17 cellular contexts compared by ENCODE assay signal in the genomic region with DNA sequence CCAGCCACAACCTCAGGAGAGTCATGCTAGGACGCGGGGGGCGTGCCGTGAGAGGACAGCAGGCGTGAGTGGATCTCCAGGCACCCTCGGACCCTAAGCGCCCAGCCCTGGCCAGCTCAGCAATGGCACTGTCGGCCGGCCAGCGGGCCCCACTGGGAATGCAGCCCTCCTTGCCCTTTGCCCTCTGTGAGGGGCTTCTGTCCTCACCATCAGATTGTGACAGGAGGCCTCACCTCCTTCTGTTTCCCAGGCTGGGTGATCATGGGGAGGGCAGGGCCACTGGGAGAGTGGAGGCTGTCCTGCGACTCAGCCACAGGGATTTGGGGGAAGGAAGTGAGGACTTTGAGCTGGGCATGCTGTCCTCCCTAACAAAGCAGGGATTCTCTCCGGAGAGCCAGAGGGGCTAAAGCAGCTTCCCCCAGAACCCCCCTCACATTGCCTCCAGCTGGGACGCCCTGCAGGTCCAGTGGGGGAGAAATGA.
"Had no signal": no experiment of that assay in that cellular context is flagged by ENCODE, and none has a peak within 500 bp of the region (broad histone marks: within the 10 kb centered on the region; RNA-seq: fewer than 3 reads in every experiment).

No MANE protein-coding gene starts in this region.

- H3K27ac ChIP-seq: dorsolateral prefrontal cortex, tibial artery, vagina, VCaP had no signal

- H3K36me3 Mint-ChIP-seq: naive thymus-derived CD4-positive, alpha-beta T cell; stimulated activated memory B cell treated with anti-CD40 and anti-IgM and Interleukin-4, amounts not matched to agents 10 μg/mL and 1 μg/mL and 100 μg/mL, for 72 hours had no signal

- DNase-seq: activated CD4-positive, alpha-beta T cell treated with anti-CD3 and anti-CD28 coated beads for 48 hours; activated naive CD4-positive, alpha-beta T cell treated with Interleukin-2 at 50 U/mL for 16 hours; mucosa of descending colon; naive thymus-derived CD4-positive, alpha-beta T cell; nucleus accumbens; SHP77 treated with DMSO at 0.1 percent for 48 hours had no signal

- H3K4me3 ChIP-seq: dorsolateral prefrontal cortex, mucosa of descending colon, tibial artery, vagina had no signal

- FAIRE-seq: astrocyte, bronchial epithelial cell, endometrium had no signal

- H3K27me3 ChIP-seq: vagina had no signal

- H3K4me1 ChIP-seq: tibial artery, vagina had no signal

- H3K4me3 Mint-ChIP-seq: activated T-helper 1 cell treated with anti-CD3 and anti-CD28 coated beads, Interleukin-12 subunit alpha, Interleukin-12 subunit beta, Interleukin-2, Interleukin-4 antibody, amounts not matched to agents 30 ng/mL and 10 ng/mL and 1 ng/mL, durations not matched to agents 14 hours and 24 hours and 36 hours; naive thymus-derived CD4-positive, alpha-beta T cell; stimulated activated memory B cell treated with anti-CD40 and anti-IgM and Interleukin-4, amounts not matched to agents 10 μg/mL and 1 μg/mL and 100 μg/mL, for 72 hours had no signal

- ATAC-seq: esophagus mucosa; mucosa of descending colon; naive thymus-derived CD4-positive, alpha-beta T cell had no signal

- H3K9me3 ChIP-seq: mucosa of descending colon, vagina had no signal

- H3K27ac Mint-ChIP-seq: activated T-helper 1 cell treated with anti-CD3 and anti-CD28 coated beads, Interleukin-12 subunit alpha, Interleukin-12 subunit beta, Interleukin-2, Interleukin-4 antibody, amounts not matched to agents 30 ng/mL and 10 ng/mL and 1 ng/mL, durations not matched to agents 14 hours and 24 hours and 36 hours; progenitor cell of endocrine pancreas; stimulated activated memory B cell treated with anti-CD40 and anti-IgM and Interleukin-4, amounts not matched to agents 10 μg/mL and 1 μg/mL and 100 μg/mL, for 72 hours had no signal

- H3K36me3 ChIP-seq: tibial artery, vagina had no signal
